Comparison of ENCODE assay signal across 20 cellular contexts in genomic region chr9:84373975-84374374, GRCh38. TPM values are rescaled to one million over a fixed set of nuclear protein-coding genes. Genes with fewer than 3 reads are reported as not detected.
A peak's percentile ranks its signal among the peaks of the same experiment; 100 is the strongest.
DNase-seq lines count a peak whose midpoint lies in the region; ATAC-seq, FAIRE-seq and TF ChIP-seq lines count a peak whose summit lies in the region.
"Had no signal": no experiment of that assay in that cellular context is flagged by ENCODE, and none has a peak within 500 bp of the region (broad histone marks: within the 10 kb centered on the region; RNA-seq: fewer than 3 reads in every experiment).

No MANE protein-coding gene starts in this region.

- CTCF ChIA-PET in Calu3 (lab: Charles Lee) (no interaction called here), GM12878 (lab: Yijun Ruan, JAX) (interaction anchor here (1.4 kb wide), 1 partner anchor 23 kb away, joined by 3 read pairs; no protein-coding TSS in a partner anchor)
- CTCF ChIA-PET in CD4-positive, alpha-beta T cell (lab: Charles Lee), result no interaction called here
- CTCF ChIA-PET in CD4-positive, alpha-beta memory T cell (lab: Charles Lee; ENCODE audit: partially characterized antibody), result interaction anchor here (1.4 kb wide), 1 partner anchor 23 kb away, joined by 3 read pairs; no protein-coding TSS in a partner anchor

- WGBS in GM12878 (ENCODE audit: insufficient coverage, insufficient replicate concordance, low lambda C conversion rate, missing lambda C conversion rate), result 0% methylated on average over 4 of the region's 4 CpGs
- WGBS in smooth muscle cell (ENCODE audit: low lambda C conversion rate), result 88% methylated on average over 4 of the region's 4 CpGs

- no peaks in the 10 kb centered on the region for H3F3A ChIP-seq in smooth muscle cell (ENCODE audit: low read depth)

- no peaks in the 10 kb centered on the region for H3K9me3 Mint-ChIP-seq in Calu3 (ENCODE audit: low read depth, unreplicated experiment)
- H3K9me3 Mint-ChIP-seq in natural killer cell treated with Interleukin-12 subunit alpha and Interleukin-12 subunit beta and Interleukin-15 and Interleukin-18, amount 100 ng/mL, for 72 hours, result no peaks in the 10 kb centered on the region
- no peaks in the 10 kb centered on the region for H3K9me3 Mint-ChIP-seq in CD4-positive, alpha-beta T cell
- peaks cover 0 to 2% (median 0%) of the 10 kb centered on the region in 8 donors for H3K9me3 Mint-ChIP-seq in CD4-positive, alpha-beta memory T cell
- H3K9me3 Mint-ChIP-seq: IgD-negative memory B cell, T-cell had no signal

- H3K27me3 ChIP-seq in GM12878 (replicated peaks in 1 of 2; ENCODE audit: control insufficient read depth in 2 of 2, insufficient read depth in 2 of 2, low read length in 1 of 2), result no peaks in the 10 kb centered on the region
- peaks cover 6% of the 10 kb centered on the region for H3K27me3 ChIP-seq in CD4-positive, alpha-beta T cell (ENCODE audit: control insufficient read depth, insufficient read depth, low read length)
- H3K27me3 ChIP-seq in smooth muscle cell (ENCODE audit: low read depth), result no peaks in the 10 kb centered on the region
- H3K27me3 ChIP-seq in CD4-positive, alpha-beta memory T cell (ENCODE audit: insufficient read depth, low read length), result no peaks in the 10 kb centered on the region
- H3K27me3 ChIP-seq: BE2C, SJSA1 had no signal

- POLR2A ChIA-PET in GM12878 (lab: Charles Lee), result interaction anchor here (0.7 kb wide), 1 partner anchor 11 kb away, joined by 8 read pairs; no protein-coding TSS in a partner anchor
- POLR2A ChIA-PET in CD4-positive, alpha-beta T cell (lab: Charles Lee), result no interaction called here
- POLR2A ChIA-PET in CD4-positive, alpha-beta memory T cell (lab: Charles Lee; ENCODE audit: partially characterized antibody), result no interaction called here

- H2AFZ ChIP-seq in GM12878 (ENCODE audit: control insufficient read depth, low read depth, low read length) (no peak overlapping the region), smooth muscle cell (ENCODE audit: low read depth) (no peak overlapping the region)

- H3K4me1 ChIP-seq in GM12878 (ENCODE audit: control insufficient read depth, insufficient read depth, low read length) (no peaks in the 10 kb centered on the region), smooth muscle cell (ENCODE audit: low read depth) (peaks cover 4% of the 10 kb centered on the region)
- no peaks in the 10 kb centered on the region for H3K4me1 ChIP-seq in CD4-positive, alpha-beta memory T cell (ENCODE audit: insufficient read depth, low read length)
- H3K4me1 ChIP-seq: BE2C, SJSA1 had no signal

- DNase-seq in Calu3 (peak; percentile 6), MV-4-11 (lab: John Stamatoyannopoulos, UW) (peak; percentile 46), GM12878 (ENCODE audit: low read depth, low spot score) (no peak), smooth muscle cell (lab: John Stamatoyannopoulos, UW; ENCODE audit: unreplicated experiment) (no peak), superior temporal gyrus (ENCODE audit: extremely low spot score) (no peak)
- no peak for DNase-seq in natural killer cell treated with Interleukin-12 subunit alpha and Interleukin-12 subunit beta and Interleukin-15 and Interleukin-18, amount 100 ng/mL, for 72 hours (ENCODE audit: low spot score)
- no peak for DNase-seq in CD4-positive, alpha-beta T cell
- no peak for DNase-seq in CD4-positive, alpha-beta memory T cell
- DNase-seq: BE2C, DMS153, EL, NCI-H1092, NCI-H1694, NCI-H446 treated with DMSO at 0.1 percent for 48 hours, NCI-H774, T-cell had no signal

- peak overlapping the region; percentile 68 for H3K27ac Mint-ChIP-seq in Calu3 (ENCODE audit: unreplicated experiment)
- H3K27ac Mint-ChIP-seq in natural killer cell treated with Interleukin-12 subunit alpha and Interleukin-12 subunit beta and Interleukin-15 and Interleukin-18, amount 100 ng/mL, for 72 hours, result peak overlapping the region in 1 of 2 donors; percentile 49
- H3K27ac Mint-ChIP-seq in CD4-positive, alpha-beta T cell, result no peak overlapping the region
- H3K27ac Mint-ChIP-seq in CD4-positive, alpha-beta memory T cell, result no peak overlapping the region
- H3K27ac Mint-ChIP-seq: IgD-negative memory B cell, T-cell had no signal

- no peak for TF ChIP-seq POLR2A in GM12878 (IDR thresholded peaks at IDR 0.05; ENCODE audit: low read depth, low read length)

- H3K9me3 ChIP-seq in GM12878 (replicated peaks; ENCODE audit: control insufficient read depth, insufficient read depth, low read length) (no peaks in the 10 kb centered on the region), smooth muscle cell (replicated peaks; ENCODE audit: low read depth) (no peaks in the 10 kb centered on the region)
- no peaks in the 10 kb centered on the region for H3K9me3 ChIP-seq in CD4-positive, alpha-beta T cell (ENCODE audit: control insufficient read depth, low read length)
- H3K9me3 ChIP-seq in CD4-positive, alpha-beta memory T cell (ENCODE audit: control insufficient read depth in 1 of 2, low read length in 2 of 2), result no peaks in the 10 kb centered on the region
- H3K9me3 ChIP-seq: BE2C, SJSA1 had no signal

- peaks cover 9% of the 10 kb centered on the region for H3K4me1 Mint-ChIP-seq in Calu3 (ENCODE audit: low read depth, unreplicated experiment)
- peaks cover 31 to 46% of the 10 kb centered on the region in 2 donors for H3K4me1 Mint-ChIP-seq in natural killer cell treated with Interleukin-12 subunit alpha and Interleukin-12 subunit beta and Interleukin-15 and Interleukin-18, amount 100 ng/mL, for 72 hours (ENCODE audit: low read depth in 2 of 2)
- no peaks in the 10 kb centered on the region for H3K4me1 Mint-ChIP-seq in CD4-positive, alpha-beta T cell (ENCODE audit: low read depth)
- peaks cover 0 to 1% (median 0%) of the 10 kb centered on the region in 4 donors for H3K4me1 Mint-ChIP-seq in CD4-positive, alpha-beta memory T cell
- H3K4me1 Mint-ChIP-seq: IgD-negative memory B cell, T-cell had no signal

- H4K20me1 ChIP-seq in GM12878 (ENCODE audit: control insufficient read depth, insufficient read depth), result no peaks in the 10 kb centered on the region
- H4K20me1 ChIP-seq in smooth muscle cell (ENCODE audit: low read depth), result no peaks in the 10 kb centered on the region

- H3K27ac ChIP-seq in GM12878 (ENCODE audit: control insufficient read depth, insufficient read depth), result no peak overlapping the region
- H3K27ac ChIP-seq in CD4-positive, alpha-beta T cell (ENCODE audit: low read depth, low read length), result no peak overlapping the region
- H3K27ac ChIP-seq in smooth muscle cell (ENCODE audit: low read depth), result no peak overlapping the region
- H3K27ac ChIP-seq in CD4-positive, alpha-beta memory T cell (ENCODE audit: low read depth, low read length), result no peak overlapping the region
- H3K27ac ChIP-seq: SJSA1 had no signal

- FAIRE-seq in GM12878 (lab: Jason Lieb, UNC), result no peak
- FAIRE-seq: GM18507 had no signal

- H3K36me3 ChIP-seq in GM12878 (ENCODE audit: control insufficient read depth in 2 of 2, insufficient read depth in 2 of 2, low read length in 1 of 2) (no peaks in the 10 kb centered on the region), smooth muscle cell (ENCODE audit: low read depth) (no peaks in the 10 kb centered on the region)
- H3K36me3 ChIP-seq in CD4-positive, alpha-beta memory T cell (ENCODE audit: insufficient read depth, low read length), result no peaks in the 10 kb centered on the region
- H3K36me3 ChIP-seq: BE2C, HAP-1, SJSA1 had no signal

- SMC1A ChIA-PET in GM12878 (lab: Charles Lee; ENCODE audit: uncharacterized antibody, unreplicated experiment), result interaction anchor here (1.2 kb wide), 1 partner anchor 22 kb away, joined by 3 read pairs; no protein-coding TSS in a partner anchor

- intact Hi-C loops in Calu3 (cut with micrococcal nuclease; ENCODE audit: unreplicated experiment) (no loop called here), GM12878 (cut with micrococcal nuclease; ENCODE audit: unreplicated experiment) (no loop called here)
- intact Hi-C loops in CD4-positive, alpha-beta T cell (cut with DNase I, micrococcal nuclease), result no loop called here
- intact Hi-C loops in CD4-positive, alpha-beta memory T cell (cut with micrococcal nuclease), result no loop called here

- no peak overlapping the region for H3K4me3 Mint-ChIP-seq in Calu3 (ENCODE audit: low read depth, unreplicated experiment)
- peak overlapping the region; percentile 16 for H3K4me3 Mint-ChIP-seq in natural killer cell treated with Interleukin-12 subunit alpha and Interleukin-12 subunit beta and Interleukin-15 and Interleukin-18, amount 100 ng/mL, for 72 hours
- H3K4me3 Mint-ChIP-seq in CD4-positive, alpha-beta T cell, result no peak overlapping the region
- no peak overlapping the region for H3K4me3 Mint-ChIP-seq in CD4-positive, alpha-beta memory T cell
- H3K4me3 Mint-ChIP-seq: IgD-negative memory B cell, T-cell had no signal

- ATAC-seq in GM12878, result no peak
- no peak for ATAC-seq in natural killer cell treated with Interleukin-12 subunit alpha and Interleukin-12 subunit beta and Interleukin-15 and Interleukin-18, amount 100 ng/mL, for 72 hours
- no peak for ATAC-seq in CD4-positive, alpha-beta T cell (ENCODE audit: poor library complexity)
- ATAC-seq: T-cell had no signal

- no peak for TF ChIP-seq RAD21 in GM12878 (IDR thresholded peaks at IDR 0.05; ENCODE audit: insufficient read depth, low read depth, low read length)

- RAD21 ChIA-PET in GM12878 (lab: Charles Lee; ENCODE audit: unreplicated experiment), result no interaction called here

- no peak for TF ChIP-seq EP300 in GM12878 (IDR thresholded peaks at IDR 0.05; ENCODE audit: borderline replicate concordance in 1 of 2, control insufficient read depth in 1 of 2, low read depth in 2 of 2, low read length in 2 of 2)

- in situ Hi-C loops in GM12878 (cut with MboI), result loop anchor here (25.0 kb wide), 1 partner anchor 88 kb away; no protein-coding TSS in a partner anchor

- no peak overlapping the region for H3K4me2 ChIP-seq in GM12878 (ENCODE audit: control insufficient read depth, insufficient read depth)
- no peak overlapping the region for H3K4me2 ChIP-seq in smooth muscle cell

- H3K79me2 ChIP-seq in GM12878 (ENCODE audit: control insufficient read depth, insufficient read depth, low read length) (no peaks in the 10 kb centered on the region), smooth muscle cell (ENCODE audit: low read depth) (no peaks in the 10 kb centered on the region)

- H3K9ac ChIP-seq in GM12878 (ENCODE audit: control insufficient read depth, insufficient read depth, low read length) (no peak overlapping the region), smooth muscle cell (ENCODE audit: low read depth) (no peak overlapping the region)

- no TSS peak for BruUV-seq in Calu3 (replicated peaks; lab: Mats Ljungman, UMichigan)
- no TSS peak for BruUV-seq in GM12878 (replicated peaks; lab: Mats Ljungman, UMichigan)

- H3K36me3 Mint-ChIP-seq in Calu3 (ENCODE audit: insufficient read depth, unreplicated experiment), result no peaks in the 10 kb centered on the region
- H3K36me3 Mint-ChIP-seq in natural killer cell treated with Interleukin-12 subunit alpha and Interleukin-12 subunit beta and Interleukin-15 and Interleukin-18, amount 100 ng/mL, for 72 hours, result no peaks in the 10 kb centered on the region
- H3K36me3 Mint-ChIP-seq in CD4-positive, alpha-beta T cell (ENCODE audit: low read depth), result no peaks in the 10 kb centered on the region
- H3K36me3 Mint-ChIP-seq in CD4-positive, alpha-beta memory T cell, result no peaks in the 10 kb centered on the region
- H3K36me3 Mint-ChIP-seq: IgD-negative memory B cell, T-cell had no signal

- no peaks in the 10 kb centered on the region for H3K27me3 Mint-ChIP-seq in Calu3 (ENCODE audit: unreplicated experiment)
- H3K27me3 Mint-ChIP-seq in natural killer cell treated with Interleukin-12 subunit alpha and Interleukin-12 subunit beta and Interleukin-15 and Interleukin-18, amount 100 ng/mL, for 72 hours, result no peaks in the 10 kb centered on the region
- peaks cover 23% of the 10 kb centered on the region for H3K27me3 Mint-ChIP-seq in CD4-positive, alpha-beta T cell
- H3K27me3 Mint-ChIP-seq in CD4-positive, alpha-beta memory T cell, result peaks cover 8 to 21% of the 10 kb centered on the region in 2 donors

- TF ChIP-seq CTCF in Calu3 (IDR thresholded peaks at IDR 0.05; ENCODE audit: unreplicated experiment), result no peak
- no peak for TF ChIP-seq CTCF in GM12878 (IDR thresholded peaks at IDR 0.05 in 2 of 3, conservative IDR thresholded peaks at IDR 0.05 in 1 of 3; ENCODE audit: control insufficient read depth in 2 of 3, extremely low read depth in 1 of 3, insufficient read depth in 1 of 3, low read depth in 3 of 3, low read length in 3 of 3)
- TF ChIP-seq CTCF in CD4-positive, alpha-beta T cell (IDR thresholded peaks at IDR 0.05), result no peak
- TF ChIP-seq CTCF in smooth muscle cell (IDR thresholded peaks at IDR 0.05; ENCODE audit: borderline replicate concordance, insufficient read depth, poor library complexity, severe bottlenecking), result no peak

- H3K4me3 ChIP-seq in GM12878, result no peak overlapping the region
- H3K4me3 ChIP-seq in smooth muscle cell, result no peak overlapping the region
- no peak overlapping the region for H3K4me3 ChIP-seq in CD4-positive, alpha-beta memory T cell (ENCODE audit: low read length in 2 of 2)
- H3K4me3 ChIP-seq: HAP-1, SJSA1 had no signal

RNA-seq across cellular contexts. Expression of gene SLC28A3, which starts 33.4 kb away (rescaled TPM):
- 10.7 and 18.3 TPM in 2 replicates for total RNA-seq in Calu3 (2022)
- total RNA-seq in GM12878 (2013; cell fraction: nucleolus; rRNA removed), result 0.25 and 0.29 TPM in 2 replicates
- 0.05 and 0.06 TPM in 2 replicates for total RNA-seq in GM12878 (2014; rRNA removed)
- total RNA-seq in GM12878 (2014; rRNA removed; fragmentation: Illumina TruSeq; extraction: Trizol), result 0.04 and 0.05 TPM in 2 replicates
- 0.11 and 0.13 TPM in 2 replicates for total RNA-seq in GM12878 (2021)
- polyA plus RNA-seq in GM12878 (2011; ENCODE audit: low read depth), result 0.13 TPM
- polyA plus RNA-seq in GM12878 (2011; rRNA removed), result 0.27 and 0.39 TPM in 2 replicates
- 0.10 and 0.13 TPM in 2 replicates for polyA plus RNA-seq in GM12878 (2011; cell fraction: cytosol; rRNA removed)
- 0.12 and 0.21 TPM in 2 replicates for polyA plus RNA-seq in GM12878 (2011; cell fraction: nucleus; rRNA removed)
- 0.15 and 0.17 TPM in 2 replicates for polyA plus RNA-seq in GM12878 (2012)
- polyA plus RNA-seq in GM12878 (2014; fragmentation: Illumina TruSeq; extraction: Trizol), result 0.15 TPM in 1 of 2 replicates, not detected in the other
- polyA plus RNA-seq in GM12878 (2014; fragmentation: Nextera tagmentation; extraction: Ambion mirVana), result under 1 TPM; 0.06 to 0.07 TPM
- 0.03 TPM in 2 replicates for polyA plus RNA-seq in GM12878 (2014; rRNA removed)
- polyA plus RNA-seq in GM12878 (2016; fragmentation: Nextera tagmentation; extraction: Ambion mirVana), result not detected
- 0.10 and 0.15 TPM in 2 replicates for polyA minus RNA-seq in GM12878 (2011; rRNA and poly(A)+ RNA removed)
- not detected in 2 replicates for polyA minus RNA-seq in GM12878 (2011; cell fraction: cytosol; rRNA and poly(A)+ RNA removed)
- polyA minus RNA-seq in GM12878 (2011; cell fraction: nucleus; rRNA and poly(A)+ RNA removed), result 0.24 TPM in 1 of 2 replicates, not detected in the other
- total RNA-seq in natural killer cell treated with Interleukin-12 subunit alpha and Interleukin-12 subunit beta and Interleukin-15 and Interleukin-18, amount 100 ng/mL, for 72 hours, result under 1 TPM; 0.07 to 0.08 TPM
- total RNA-seq in CD4-positive, alpha-beta T cell, result not detected
- total RNA-seq in smooth muscle cell, result 1.0 and 1.8 TPM in 2 replicates
- 0.11 TPM in 1 of 2 replicates, not detected in the other for polyA plus RNA-seq in smooth muscle cell
- not detected for total RNA-seq in CD4-positive, alpha-beta memory T cell
- not detected for polyA plus RNA-seq in CD4-positive, alpha-beta memory T cell
- total RNA-seq: T-cell had no signal
- polyA plus RNA-seq: IgD-negative memory B cell had no signal

Comparison
In these comparisons a context has a peak if more than half of its experiments do, and no peak if none do; other contexts are left out.
1. DNase-seq: peak in Calu3 (single experiment) and MV-4-11 (single experiment); none in GM12878 (single experiment), natural killer cell treated with Interleukin-12 subunit alpha and Interleukin-12 subunit beta and Interleukin-15 and Interleukin-18, amount 100 ng/mL, for 72 hours (single experiment), CD4-positive, alpha-beta T cell (0 of 10), smooth muscle cell (single experiment), superior temporal gyrus (single experiment) and CD4-positive, alpha-beta memory T cell (0 of 5).
2. CTCF ChIA-PET loops: an anchor here in GM12878 (1.4 kb wide) and CD4-positive, alpha-beta memory T cell (1.4 kb wide); none called in Calu3 and CD4-positive, alpha-beta T cell.